In the genomic region with DNA sequence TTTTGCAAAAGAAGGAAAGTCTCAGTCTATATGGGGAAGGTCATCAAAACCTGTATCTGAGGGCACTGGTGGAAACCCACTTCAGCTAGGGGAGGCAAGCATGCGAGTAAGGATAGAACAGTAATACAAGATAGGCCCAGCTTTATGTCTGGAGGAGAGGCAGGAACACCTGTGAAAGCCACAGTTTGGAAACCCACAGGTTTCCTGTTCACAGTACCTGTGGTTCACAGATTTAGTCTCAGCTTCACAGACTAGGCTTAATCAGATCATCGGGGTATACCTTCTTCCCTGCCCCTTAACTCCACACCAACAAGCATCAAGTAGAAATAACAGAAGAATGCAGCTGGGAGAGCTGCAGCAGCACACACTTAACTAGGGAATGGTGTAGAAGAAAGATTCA, we compare ENCODE assay signal across 24 cellular contexts. TPM values are rescaled to one million over a fixed set of nuclear protein-coding genes. Genes with fewer than 3 reads are reported as not detected.
A peak's percentile ranks its signal among the peaks of the same experiment; 100 is the strongest.
DNase-seq lines count a peak whose midpoint lies in the region; ATAC-seq, FAIRE-seq and TF ChIP-seq lines count a peak whose summit lies in the region.
"Had no signal": no experiment of that assay in that cellular context is flagged by ENCODE, and none has a peak within 500 bp of the region (broad histone marks: within the 10 kb centered on the region; RNA-seq: fewer than 3 reads in every experiment).

No MANE protein-coding gene starts in this region.

- H3K4me1 Mint-ChIP-seq in stimulated activated naive CD8-positive, alpha-beta T cell treated with anti-CD3 and anti-CD28 coated beads, Interleukin-15, amount 100 ng/mL, for 72 hours: peaks cover 33% of the 10 kb centered on the region

- ATAC-seq in stimulated activated naive CD8-positive, alpha-beta T cell treated with anti-CD3 and anti-CD28 coated beads, Interleukin-15, amount 100 ng/mL, for 72 hours: peak; percentile 45
- ATAC-seq in stimulated activated naive CD8-positive, alpha-beta T cell treated with anti-CD3 and anti-CD28 coated beads, Interleukin-15, Interleukin-2, amounts not matched to agents 100 U/mL and 50 U/mL, for 24 hours: no peak
- ATAC-seq in GM19397 (IDR thresholded peaks at IDR 0.05; ENCODE audit: unreplicated experiment): no peak

- no peaks in the 10 kb centered on the region for H3K27me3 ChIP-seq in MM.1S (replicated peaks; ENCODE audit: insufficient read depth, low read length)
- no peaks in the 10 kb centered on the region for H3K27me3 ChIP-seq in bronchial epithelial cell (ENCODE audit: control insufficient read depth, insufficient read depth, low read length)
- H3K27me3 ChIP-seq: Peyer's patch had no signal

- H3K4me3 ChIP-seq in MM.1S (ENCODE audit: low read length): no peak overlapping the region
- H3K4me3 ChIP-seq in bronchial epithelial cell (ENCODE audit: low read depth, low read length): no peak overlapping the region
- H3K4me3 ChIP-seq: Peyer's patch had no signal

- no peak for TF ChIP-seq CTCF in MM.1S (IDR thresholded peaks at IDR 0.05; ENCODE audit: low read length)
- TF ChIP-seq CTCF in bronchial epithelial cell (IDR thresholded peaks at IDR 0.05; ENCODE audit: insufficient read depth, low read length, severe bottlenecking): no peak

- peak; percentile 73 for FAIRE-seq in bronchial epithelial cell (lab: Jason Lieb, UNC)
- FAIRE-seq in urothelium cell line (lab: Jason Lieb, UNC): peak; percentile 27
- FAIRE-seq: GM12891, GM18507 had no signal

- no peak overlapping the region for H3K4me3 Mint-ChIP-seq in stimulated activated naive CD8-positive, alpha-beta T cell treated with anti-CD3 and anti-CD28 coated beads, Interleukin-15, amount 100 ng/mL, for 72 hours
- H3K4me3 Mint-ChIP-seq: B cell had no signal

- peak overlapping the region; percentile 40; the same call in 1 of the 2 replicates for H3K27ac ChIP-seq in MM.1S (ENCODE audit: low read length)
- H3K27ac ChIP-seq: Peyer's patch had no signal

- H3K79me2 ChIP-seq in MM.1S (ENCODE audit: low read length): no peaks in the 10 kb centered on the region

- no peaks in the 10 kb centered on the region for H4K20me1 ChIP-seq in MM.1S (ENCODE audit: insufficient read depth, low read length)

- H3K9ac ChIP-seq in MM.1S (ENCODE audit: low read length): no peak overlapping the region
- H3K9ac ChIP-seq: SK-N-SH had no signal

- H3K27ac Mint-ChIP-seq in stimulated activated naive CD8-positive, alpha-beta T cell treated with anti-CD3 and anti-CD28 coated beads, Interleukin-15, amount 100 ng/mL, for 72 hours: peak overlapping the region in 1 of 2 donors; percentile 4
- H3K27ac Mint-ChIP-seq: B cell had no signal

- no peaks in the 10 kb centered on the region for H3K9me3 ChIP-seq in MM.1S (replicated peaks; ENCODE audit: insufficient read depth, low read length)
- H3K9me3 ChIP-seq: Peyer's patch, SK-N-SH had no signal

- no peaks in the 10 kb centered on the region for H3K9me2 ChIP-seq in MM.1S (replicated peaks; ENCODE audit: insufficient read depth, low read length)
- H3K9me2 ChIP-seq: SK-N-SH had no signal

- H3K36me3 ChIP-seq in MM.1S (replicated peaks; ENCODE audit: insufficient read depth, low read length): no peaks in the 10 kb centered on the region
- H3K36me3 ChIP-seq in bronchial epithelial cell (ENCODE audit: control insufficient read depth, insufficient read depth, low read length): no peaks in the 10 kb centered on the region
- H3K36me3 ChIP-seq: Peyer's patch had no signal

- peak overlapping the region; percentile 39 for H3K4me2 ChIP-seq in MM.1S (ENCODE audit: low read depth, low read length)
- H3K4me2 ChIP-seq: SK-N-SH had no signal

- DNase-seq in stimulated activated naive CD8-positive, alpha-beta T cell treated with anti-CD3 and anti-CD28 coated beads, Interleukin-15, amount 100 ng/mL, for 72 hours: no peak
- DNase-seq in stimulated activated naive CD8-positive, alpha-beta T cell treated with anti-CD3 and anti-CD28 coated beads, Interleukin-15, Interleukin-2, amounts not matched to agents 100 U/mL and 50 U/mL, for 24 hours: no peak
- peak; percentile 82 for DNase-seq in MM.1S
- no peak for DNase-seq in bronchial epithelial cell (ENCODE audit: low read depth)
- no peak for DNase-seq in urothelium cell line (ENCODE audit: low spot score)
- no peak for DNase-seq in COR-L47 (lab: John Stamatoyannopoulos, UW)
- no peak for DNase-seq in stimulated activated CD4-positive, alpha-beta T cell treated with anti-CD3 and anti-CD28 coated beads, Interleukin-4, amount 100 ng/mL, for 24 hours
- DNase-seq: ACHN, GDM1, KG1, NCI-H1092, NCI-H146, NCI-H2081, NCI-H510A treated with DMSO at 0.1 percent for 48 hours, Peyer's patch, SHP77, SK-N-SH had no signal

- H2AFZ ChIP-seq in MM.1S (ENCODE audit: low read length): no peak overlapping the region

- peaks cover 15% of the 10 kb centered on the region for H3F3A ChIP-seq in MM.1S (ENCODE audit: insufficient read depth, low read length)

- peaks cover 14% of the 10 kb centered on the region for H3K27me3 Mint-ChIP-seq in stimulated activated naive CD8-positive, alpha-beta T cell treated with anti-CD3 and anti-CD28 coated beads, Interleukin-15, amount 100 ng/mL, for 72 hours
- H3K27me3 Mint-ChIP-seq: B cell; CD4-positive, CD25-positive, alpha-beta regulatory T cell had no signal

- peaks cover 34% of the 10 kb centered on the region for H3K4me1 ChIP-seq in MM.1S (ENCODE audit: low read length)
- H3K4me1 ChIP-seq: Peyer's patch had no signal

- peaks cover 0 to 10% of the 10 kb centered on the region in 2 donors for H3K9me3 Mint-ChIP-seq in stimulated activated naive CD8-positive, alpha-beta T cell treated with anti-CD3 and anti-CD28 coated beads, Interleukin-15, amount 100 ng/mL, for 72 hours

RNA-seq across cellular contexts. Expression of a gene that starts 36.2 kb away (rescaled TPM):
- 0.26 TPM in 2 replicates for total RNA-seq in bronchial epithelial cell
- total RNA-seq: B cell, H4, MCF 10A had no signal
